8 cellular contexts compared by ENCODE assay signal in genomic region chr13:62320129-62320724, GRCh38.
DNase-seq lines count a peak whose midpoint lies in the region; ATAC-seq and TF ChIP-seq lines count a peak whose summit lies in the region.

No MANE protein-coding gene starts in this region.

- TF ChIP-seq CTCF in AG09319 (IDR thresholded peaks at IDR 0.05; ENCODE audit: low read depth, low read length) (peak; percentile 47), LNCaP clone FGC (IDR thresholded peaks at IDR 0.05; ENCODE audit: control insufficient read depth, extremely low read depth, insufficient read depth) (peak; percentile 68), Peyer's patch (IDR thresholded peaks at IDR 0.05) (peak in 2 of 6 experiments; percentile 20 to 22)

- H3K27me3 Mint-ChIP-seq in activated T-cell treated with anti-CD3 and anti-CD28 coated beads, Interleukin-2, amount 50 U/mL, for 24 hours = no peaks in the 10 kb centered on the region

- peaks cover 0 to 3% (median 0%) of the 10 kb centered on the region in 4 donors for H3K9me3 ChIP-seq in Peyer's patch

- DNase-seq in AG09319 (ENCODE audit: extremely low read depth, low read depth) = no peak
- DNase-seq in LNCaP clone FGC (ENCODE audit: low read depth) = peak; percentile 60
- DNase-seq in SHP77 treated with DMSO at 0.1 percent for 48 hours (lab: John Stamatoyannopoulos, UW) = peak; percentile 20
- peak; percentile 59 for DNase-seq in glomerular visceral epithelial cell (ENCODE audit: extremely low spot score)
- DNase-seq in epidermal melanocyte (ENCODE audit: insufficient read length, low spot score) = no peak
- DNase-seq in Peyer's patch = no peak
- no peak for DNase-seq in activated T-cell treated with anti-CD3 and anti-CD28 coated beads, Interleukin-2, amount 50 U/mL, for 24 hours

- no peak overlapping the region for H3K27ac Mint-ChIP-seq in activated T-cell treated with anti-CD3 and anti-CD28 coated beads, Interleukin-2, amount 50 U/mL, for 24 hours

- H3K36me3 ChIP-seq in Peyer's patch = no peaks in the 10 kb centered on the region

- no peaks in the 10 kb centered on the region for H3K27me3 ChIP-seq in Peyer's patch

- no peaks in the 10 kb centered on the region for H3K36me3 Mint-ChIP-seq in activated T-cell treated with anti-CD3 and anti-CD28 coated beads, Interleukin-2, amount 50 U/mL, for 24 hours (ENCODE audit: low read depth)

- no peak overlapping the region for H3K4me3 Mint-ChIP-seq in activated T-cell treated with anti-CD3 and anti-CD28 coated beads, Interleukin-2, amount 50 U/mL, for 24 hours

- no peaks in the 10 kb centered on the region for H3K4me1 Mint-ChIP-seq in activated T-cell treated with anti-CD3 and anti-CD28 coated beads, Interleukin-2, amount 50 U/mL, for 24 hours (ENCODE audit: low read depth)

- no peak overlapping the region for H3K27ac ChIP-seq in Peyer's patch

- TF ChIP-seq POLR2A in Peyer's patch (IDR thresholded peaks at IDR 0.05) = no peak

- H3K4me3 ChIP-seq in LNCaP clone FGC (ENCODE audit: low read depth, low read length) = no peak overlapping the region
- no peak overlapping the region for H3K4me3 ChIP-seq in Peyer's patch

- no peaks in the 10 kb centered on the region for H3K4me1 ChIP-seq in Peyer's patch

- peak; percentile 67 for ATAC-seq in GM19328 (IDR thresholded peaks at IDR 0.05; ENCODE audit: unreplicated experiment)

- H3K9me3 Mint-ChIP-seq in activated T-cell treated with anti-CD3 and anti-CD28 coated beads, Interleukin-2, amount 50 U/mL, for 24 hours = peaks cover 3% of the 10 kb centered on the region

Comparison
In these comparisons a context has a peak if more than half of its experiments do, and no peak if none do; other contexts are left out.
1. DNase-seq: peak in LNCaP clone FGC (single experiment), SHP77 treated with DMSO at 0.1 percent for 48 hours (single experiment) and glomerular visceral epithelial cell (single experiment); none in AG09319 (single experiment), epidermal melanocyte (single experiment), Peyer's patch (0 of 3) and activated T-cell treated with anti-CD3 and anti-CD28 coated beads, Interleukin-2, amount 50 U/mL, for 24 hours (single experiment).